Comparison of ENCODE assay signal across 39 cellular contexts in the genomic region with DNA sequence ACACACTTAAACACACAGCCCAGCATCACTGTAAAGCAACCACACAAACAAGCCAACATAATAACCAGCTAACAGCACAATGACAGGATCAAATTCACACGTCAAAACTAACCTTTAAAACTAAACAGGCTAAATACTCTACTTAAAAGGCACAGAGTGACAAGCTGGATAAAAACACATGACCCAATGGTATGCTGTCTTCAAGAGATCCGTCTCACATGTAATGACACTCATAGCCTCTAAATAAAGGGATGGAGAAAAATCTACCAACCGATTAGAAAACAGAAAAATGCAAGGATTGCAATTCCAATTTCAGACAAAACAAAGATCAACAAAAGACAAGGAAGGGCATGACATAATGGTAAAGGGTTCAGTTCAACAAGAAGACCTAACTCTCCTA. TPM values are rescaled to one million over a fixed set of nuclear protein-coding genes. Genes with fewer than 3 reads are reported as not detected.
"Had no signal": no experiment of that assay in that cellular context is flagged by ENCODE, and none has a peak within 500 bp of the region (broad histone marks: within the 10 kb centered on the region; RNA-seq: fewer than 3 reads in every experiment).

No MANE protein-coding gene starts in this region.

- DNase-seq: Kasumi-1, MG63, MM.1S, MV-4-11, NCI-H1048, NCI-H1092, NCI-H1092 treated with DMSO at 0.1 percent for 48 hours, NCI-H1105, NCI-H1105 treated with DMSO at 0.1 percent for 48 hours, NCI-H1417, NCI-H1417 treated with DMSO at 0.1 percent for 48 hours, NCI-H1436, NCI-H1436 treated with DMSO at 0.1 percent for 48 hours, NCI-H146, NCI-H1694, NCI-H1694 treated with DMSO at 0.1 percent for 48 hours, NCI-H187, NCI-H187 treated with DMSO at 0.1 percent for 48 hours, NCI-H1930, NCI-H2029, NCI-H2029 treated with DMSO at 0.1 percent for 48 hours, NCI-H2081, NCI-H2081 treated with DMSO at 0.1 percent for 48 hours, NCI-H2107, NCI-H2171, NCI-H2171 treated with DMSO at 0.1 percent for 48 hours, NCI-H2227 treated with DMSO at 0.1 percent for 48 hours, NCI-H226, NCI-H345, NCI-H446, NCI-H446 treated with DMSO at 0.1 percent for 48 hours, NCI-H510A, NCI-H510A treated with DMSO at 0.1 percent for 48 hours, NCI-H524, NCI-H524 treated with DMSO at 0.1 percent for 48 hours had no signal

- H3K27me3 ChIP-seq: MG63 had no signal

- H3K9me3 ChIP-seq: MG63 had no signal

- H3K36me3 ChIP-seq: MG63 had no signal

- H3K4me3 ChIP-seq: MG63 had no signal

RNA-seq across cellular contexts. Expression of gene PRSS58, which starts 17.2 kb away (rescaled TPM):
- total RNA-seq: LHCN-M2, M059J, MCF 10A, NCI-H460 had no signal
